ENCODE assay signal across 18 cellular contexts in the genomic region with DNA sequence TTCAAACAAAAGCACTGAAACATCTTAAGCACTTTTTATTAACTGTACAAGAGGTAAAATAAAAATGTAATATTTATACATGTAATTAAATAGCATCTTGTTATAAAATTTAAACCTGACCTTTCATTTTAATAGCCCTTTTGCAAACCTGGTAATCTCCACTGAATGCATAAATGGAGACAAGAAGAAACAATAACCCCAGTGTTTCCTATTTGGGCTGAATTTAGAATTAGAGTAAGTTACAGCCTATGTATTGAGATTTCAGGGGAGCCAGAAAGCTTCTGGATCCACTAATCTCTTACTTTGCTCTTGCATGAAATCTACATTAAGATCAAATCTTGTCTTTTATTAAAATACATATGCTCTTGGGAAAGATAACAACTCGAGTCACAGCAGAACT.
"Had no signal": no experiment of that assay in that cellular context is flagged by ENCODE, and none has a peak within 500 bp of the region (broad histone marks: within the 10 kb centered on the region; RNA-seq: fewer than 3 reads in every experiment).

No MANE protein-coding gene starts in this region.

- H3K4me1 Mint-ChIP-seq: activated B cell treated with CpG ODN at 0.5 μM for 24 hours, endodermal cell had no signal

- H3K27me3 ChIP-seq: dorsolateral prefrontal cortex, stomach had no signal

- H3K27me3 Mint-ChIP-seq: activated B cell treated with CpG ODN at 0.5 μM for 24 hours; activated naive CD8-positive, alpha-beta T cell had no signal

- ATAC-seq: activated CD8-positive, alpha-beta T cell treated with anti-CD3 and anti-CD28 coated beads, Interleukin-2, amount 10 ng/mL, durations not matched to agents 7 days and 5 days; activated T-cell treated with anti-CD3 and anti-CD28 coated beads, Interleukin-2, amount 50 U/mL, for 72 hours; psoas muscle; sciatic nerve had no signal

- H3K4me1 ChIP-seq: psoas muscle had no signal

- H3K27ac ChIP-seq: psoas muscle had no signal

- H3K36me3 ChIP-seq: stomach had no signal

- H3K9me3 ChIP-seq: psoas muscle, stomach had no signal

- H3K27ac Mint-ChIP-seq: activated B cell treated with CpG ODN at 0.5 μM for 24 hours; activated CD8-positive, alpha-beta T cell treated with anti-CD3 and anti-CD28 coated beads, Interleukin-2, amount 10 ng/mL, durations not matched to agents 7 days and 5 days; activated naive CD8-positive, alpha-beta T cell; activated T-cell treated with anti-CD3 and anti-CD28 coated beads, Interleukin-2, amount 50 U/mL, for 72 hours; endodermal cell had no signal

- H3K4me3 Mint-ChIP-seq: activated B cell treated with CpG ODN at 0.5 μM for 24 hours; activated CD8-positive, alpha-beta T cell treated with anti-CD3 and anti-CD28 coated beads, Interleukin-2, amount 10 ng/mL, durations not matched to agents 7 days and 5 days; activated naive CD8-positive, alpha-beta T cell; activated T-cell treated with anti-CD3 and anti-CD28 coated beads, Interleukin-2, amount 50 U/mL, for 72 hours; endodermal cell had no signal

- H3K36me3 Mint-ChIP-seq: activated naive CD8-positive, alpha-beta T cell had no signal

- H3K9me3 Mint-ChIP-seq: endodermal cell had no signal

- DNase-seq: activated B cell treated with CpG ODN at 0.5 μM for 24 hours; activated CD4-positive, alpha-beta T cell treated with anti-CD3 and anti-CD28 coated beads for 48 hours; activated CD8-positive, alpha-beta memory T cell treated with anti-CD3 and anti-CD28 coated beads, Interleukin-2, amount 50 U/mL, for 48 hours; activated CD8-positive, alpha-beta T cell treated with anti-CD3 and anti-CD28 coated beads, Interleukin-2, amount 10 ng/mL, durations not matched to agents 7 days and 5 days; activated gamma-delta T cell treated with Interleukin-2 at 50 U/mL for 16 hours; activated T-cell treated with anti-CD3 and anti-CD28 coated beads, Interleukin-2, amount 50 U/mL, for 72 hours; dorsolateral prefrontal cortex; endodermal cell; hippocampal formation; mesendoderm; psoas muscle; stimulated activated CD4-positive, alpha-beta T cell treated with anti-CD3 and anti-CD28 coated beads, Interleukin-12 subunit alpha, Interleukin-12 subunit beta, amount 100 ng/mL, for 4 hours; stimulated activated CD4-positive, alpha-beta T cell treated with anti-CD3 and anti-CD28 coated beads, Interleukin-2, amount 100 ng/mL, for 24 hours; SW 1271 had no signal

- H3K4me3 ChIP-seq: dorsolateral prefrontal cortex, psoas muscle, stomach had no signal

- FAIRE-seq: bronchial epithelial cell had no signal
